8 cellular contexts compared by ENCODE assay signal in the genomic region with DNA sequence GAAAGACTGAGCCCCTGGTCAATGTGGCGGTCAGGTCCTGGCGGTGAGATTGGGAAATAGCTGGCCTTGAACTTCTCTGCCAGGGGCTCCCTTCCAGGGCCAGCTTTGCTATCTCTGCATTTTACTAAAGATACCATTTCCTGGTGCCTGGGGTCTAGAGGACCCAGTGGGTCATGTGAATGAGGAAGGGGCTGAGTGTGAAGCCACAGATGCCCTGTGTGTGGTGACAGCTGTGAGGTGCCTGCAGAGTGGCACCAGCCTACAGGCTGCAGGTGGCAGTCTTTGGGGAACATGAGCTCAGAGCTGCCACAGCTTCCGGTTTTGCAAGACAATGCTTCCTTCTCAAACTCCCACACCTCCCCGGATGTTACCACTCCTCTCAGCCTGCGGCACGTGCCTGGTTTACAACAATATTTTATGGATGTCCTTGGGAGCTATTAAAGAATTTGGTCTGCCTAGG.
DNase-seq lines count a peak whose midpoint lies in the region; ATAC-seq lines count a peak whose summit lies in the region.

No MANE protein-coding gene starts in this region.

- peak; percentile 53 for ATAC-seq in HG02852 (IDR thresholded peaks at IDR 0.05; ENCODE audit: unreplicated experiment)

- DNase-seq in DMS 273 (lab: John Stamatoyannopoulos, UW; ENCODE audit: unreplicated experiment) = peak; percentile 32
- DNase-seq in DMS 273 treated with DMSO at 0.1 percent for 48 hours (lab: John Stamatoyannopoulos, UW) = no peak
- peak; percentile 89 for DNase-seq in SKM-1 (lab: John Stamatoyannopoulos, UW; ENCODE audit: unreplicated experiment)
- peak; percentile 28 for DNase-seq in central memory CD4-positive, alpha-beta T cell
- peak; percentile 22 for DNase-seq in pons (ENCODE audit: low spot score)
- no peak for DNase-seq in effector CD4-positive, alpha-beta T cell
- no peak for DNase-seq in NCI-H1105 treated with DMSO at 0.1 percent for 48 hours (lab: John Stamatoyannopoulos, UW)

Comparison
In these comparisons a context has a peak if more than half of its experiments do, and no peak if none do; other contexts are left out.
1. DNase-seq: peak in DMS 273 (single experiment), SKM-1 (single experiment), central memory CD4-positive, alpha-beta T cell (single experiment) and pons (single experiment); none in DMS 273 treated with DMSO at 0.1 percent for 48 hours (single experiment), effector CD4-positive, alpha-beta T cell (single experiment) and NCI-H1105 treated with DMSO at 0.1 percent for 48 hours (single experiment).